Comparison of ENCODE assay signal across 1 cellular context in genomic region chr12:62899568-62900390, GRCh38.
TF ChIP-seq lines count a peak whose summit lies in the region.

No MANE protein-coding gene starts in this region.

TF ChIP-seq in HepG2, 621 proteins besides CTCF, POLR2A, EP300 and RAD21 (continued from another document and continues in another):
- TF ChIP-seq FOXO4 (CRISPR knock-in tag; conservative IDR thresholded peaks at IDR 0.05) (0 out of 2 replicates have a peak, but pooled peaks have one; percentile 33), KDM4B (CRISPR knock-in tag; IDR thresholded peaks at IDR 0.05) (no peak), ZNF101 (CRISPR knock-in tag; IDR thresholded peaks at IDR 0.05; ENCODE audit: borderline replicate concordance, low read depth) (no peak), BATF2 (CRISPR knock-in tag; IDR thresholded peaks at IDR 0.05) (no peak), ZNF83 (CRISPR knock-in tag; IDR thresholded peaks at IDR 0.05; ENCODE audit: borderline replicate concordance) (no peak), ZFX (CRISPR knock-in tag; IDR thresholded peaks at IDR 0.05; ENCODE audit: low read depth) (peak; percentile 20; the same call in 1 of the 2 replicates), REPIN1 (CRISPR knock-in tag; IDR thresholded peaks at IDR 0.05; ENCODE audit: borderline replicate concordance, low read depth) (no peak), SIX1 (CRISPR knock-in tag; IDR thresholded peaks at IDR 0.05; ENCODE audit: borderline replicate concordance) (peak; percentile 34; the same call in 1 of the 2 replicates), ARNT2 (CRISPR knock-in tag; IDR thresholded peaks at IDR 0.05; ENCODE audit: low read depth) (no peak), ZNF318 (CRISPR knock-in tag; IDR thresholded peaks at IDR 0.05) (no peak), ZNF451 (CRISPR knock-in tag; IDR thresholded peaks at IDR 0.05) (no peak), THAP11 (CRISPR knock-in tag; IDR thresholded peaks at IDR 0.05) (peak; percentile 37; the same call in 1 of the 2 replicates), CBX5 (CRISPR knock-in tag; IDR thresholded peaks at IDR 0.05; ENCODE audit: borderline replicate concordance) (0 out of 2 replicates have a peak, but pooled peaks have one; percentile 30), POLR2AphosphoS5 (IDR thresholded peaks at IDR 0.05; ENCODE audit: low read depth, low read length) (no peak), ZNF331 (CRISPR knock-in tag; IDR thresholded peaks at IDR 0.05) (0 out of 2 replicates have a peak, but pooled peaks have one; percentile 45), FOXP1 (IDR thresholded peaks at IDR 0.05) (no peak), FOXP1 (CRISPR knock-in tag; IDR thresholded peaks at IDR 0.05) (0 out of 2 replicates have a peak, but pooled peaks have one; percentile 33), ZMYM4 (CRISPR knock-in tag; IDR thresholded peaks at IDR 0.05) (0 out of 2 replicates have a peak, but pooled peaks have one; percentile 27), CEBPB (IDR thresholded peaks at IDR 0.05; ENCODE audit: borderline replicate concordance, low read depth, low read length) (peak; percentile 72), ZNF343 (CRISPR knock-in tag; IDR thresholded peaks at IDR 0.05) (no peak), ZNF18 (CRISPR knock-in tag; IDR thresholded peaks at IDR 0.05; ENCODE audit: insufficient replicate concordance) (peak; percentile 69), TEF (CRISPR knock-in tag; IDR thresholded peaks at IDR 0.05) (no peak), ZNF10 (CRISPR knock-in tag; IDR thresholded peaks at IDR 0.05; ENCODE audit: borderline replicate concordance, low read depth) (no peak), ZSCAN31 (CRISPR knock-in tag; IDR thresholded peaks at IDR 0.05; ENCODE audit: low read depth) (no peak), FOXA1 (IDR thresholded peaks at IDR 0.05) (no peak), FOXA1 (CRISPR knock-in tag; IDR thresholded peaks at IDR 0.05) (0 out of 2 replicates have a peak, but pooled peaks have one; percentile 4), ZHX1 (CRISPR knock-in tag; IDR thresholded peaks at IDR 0.05; ENCODE audit: low read depth) (no peak), TSC22D2 (CRISPR knock-in tag; IDR thresholded peaks at IDR 0.05; ENCODE audit: borderline replicate concordance) (0 out of 2 replicates have a peak, but pooled peaks have one; percentile 13), ATAD3A (CRISPR knock-in tag; IDR thresholded peaks at IDR 0.05) (no peak), AGO2 (optimal IDR thresholded peaks at IDR 0.05; ENCODE audit: low read depth, low read length) (no peak), ZNF33B (CRISPR knock-in tag; IDR thresholded peaks at IDR 0.05) (no peak), SCMH1 (CRISPR knock-in tag; IDR thresholded peaks at IDR 0.05; ENCODE audit: borderline replicate concordance) (no peak)
- TF ChIP-seq, protein P1, sequence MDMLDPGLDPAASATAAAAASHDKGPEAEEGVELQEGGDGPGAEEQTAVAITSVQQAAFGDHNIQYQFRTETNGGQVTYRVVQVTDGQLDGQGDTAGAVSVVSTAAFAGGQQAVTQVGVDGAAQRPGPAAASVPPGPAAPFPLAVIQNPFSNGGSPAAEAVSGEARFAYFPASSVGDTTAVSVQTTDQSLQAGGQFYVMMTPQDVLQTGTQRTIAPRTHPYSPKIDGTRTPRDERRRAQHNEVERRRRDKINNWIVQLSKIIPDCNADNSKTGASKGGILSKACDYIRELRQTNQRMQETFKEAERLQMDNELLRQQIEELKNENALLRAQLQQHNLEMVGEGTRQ (IDR thresholded peaks at IDR 0.05; ENCODE audit: low read depth, low read length): no peak
- TF ChIP-seq, protein P1 (CRISPR knock-in tag; IDR thresholded peaks at IDR 0.05; ENCODE audit: borderline replicate concordance): no peak
- TF ChIP-seq, protein P2, sequence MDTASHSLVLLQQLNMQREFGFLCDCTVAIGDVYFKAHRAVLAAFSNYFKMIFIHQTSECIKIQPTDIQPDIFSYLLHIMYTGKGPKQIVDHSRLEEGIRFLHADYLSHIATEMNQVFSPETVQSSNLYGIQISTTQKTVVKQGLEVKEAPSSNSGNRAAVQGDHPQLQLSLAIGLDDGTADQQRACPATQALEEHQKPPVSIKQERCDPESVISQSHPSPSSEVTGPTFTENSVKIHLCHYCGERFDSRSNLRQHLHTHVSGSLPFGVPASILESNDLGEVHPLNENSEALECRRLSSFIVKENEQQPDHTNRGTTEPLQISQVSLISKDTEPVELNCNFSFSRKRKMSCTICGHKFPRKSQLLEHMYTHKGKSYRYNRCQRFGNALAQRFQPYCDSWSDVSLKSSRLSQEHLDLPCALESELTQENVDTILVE (CRISPR knock-in tag; IDR thresholded peaks at IDR 0.05): no peak
- TF ChIP-seq, protein P3, sequence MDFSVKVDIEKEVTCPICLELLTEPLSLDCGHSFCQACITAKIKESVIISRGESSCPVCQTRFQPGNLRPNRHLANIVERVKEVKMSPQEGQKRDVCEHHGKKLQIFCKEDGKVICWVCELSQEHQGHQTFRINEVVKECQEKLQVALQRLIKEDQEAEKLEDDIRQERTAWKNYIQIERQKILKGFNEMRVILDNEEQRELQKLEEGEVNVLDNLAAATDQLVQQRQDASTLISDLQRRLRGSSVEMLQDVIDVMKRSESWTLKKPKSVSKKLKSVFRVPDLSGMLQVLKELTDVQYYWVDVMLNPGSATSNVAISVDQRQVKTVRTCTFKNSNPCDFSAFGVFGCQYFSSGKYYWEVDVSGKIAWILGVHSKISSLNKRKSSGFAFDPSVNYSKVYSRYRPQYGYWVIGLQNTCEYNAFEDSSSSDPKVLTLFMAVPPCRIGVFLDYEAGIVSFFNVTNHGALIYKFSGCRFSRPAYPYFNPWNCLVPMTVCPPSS (IDR thresholded peaks at IDR 0.05): no peak
- TF ChIP-seq, protein P4, sequence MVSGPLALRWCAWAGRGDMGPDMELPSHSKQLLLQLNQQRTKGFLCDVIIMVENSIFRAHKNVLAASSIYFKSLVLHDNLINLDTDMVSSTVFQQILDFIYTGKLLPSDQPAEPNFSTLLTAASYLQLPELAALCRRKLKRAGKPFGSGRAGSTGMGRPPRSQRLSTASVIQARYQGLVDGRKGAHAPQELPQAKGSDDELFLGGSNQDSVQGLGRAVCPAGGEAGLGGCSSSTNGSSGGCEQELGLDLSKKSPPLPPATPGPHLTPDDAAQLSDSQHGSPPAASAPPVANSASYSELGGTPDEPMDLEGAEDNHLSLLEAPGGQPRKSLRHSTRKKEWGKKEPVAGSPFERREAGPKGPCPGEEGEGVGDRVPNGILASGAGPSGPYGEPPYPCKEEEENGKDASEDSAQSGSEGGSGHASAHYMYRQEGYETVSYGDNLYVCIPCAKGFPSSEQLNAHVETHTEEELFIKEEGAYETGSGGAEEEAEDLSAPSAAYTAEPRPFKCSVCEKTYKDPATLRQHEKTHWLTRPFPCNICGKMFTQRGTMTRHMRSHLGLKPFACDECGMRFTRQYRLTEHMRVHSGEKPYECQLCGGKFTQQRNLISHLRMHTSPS (CRISPR knock-in tag; IDR thresholded peaks at IDR 0.05; ENCODE audit: low read depth): no peak
